Comparison of ENCODE assay signal across 1 cellular context in genomic region chr5:39074009-39074886, GRCh38.
TF ChIP-seq lines count a peak whose summit lies in the region.

Gene RICTOR (minus strand): TSS chr5:39074399. CDS start chr5:39074377, 22 bp downstream.

TF ChIP-seq in HepG2, 621 proteins besides CTCF, POLR2A, EP300 and RAD21 (continued from another document and continues in another):
- TF ChIP-seq GMEB1 (CRISPR knock-in tag; IDR thresholded peaks at IDR 0.05; ENCODE audit: borderline replicate concordance) (peak; percentile 59; the same call in 1 of the 2 replicates), ZNF263 (CRISPR knock-in tag; IDR thresholded peaks at IDR 0.05) (peak; percentile 95), ZNF543 (CRISPR knock-in tag; IDR thresholded peaks at IDR 0.05) (peak; percentile 61), ZFP82 (CRISPR knock-in tag; IDR thresholded peaks at IDR 0.05; ENCODE audit: borderline replicate concordance) (peak; percentile 38; the same call in 1 of the 2 replicates), KLF13 (CRISPR knock-in tag; IDR thresholded peaks at IDR 0.05) (0 out of 2 replicates have a peak, but pooled peaks have one; percentile 22), ZBTB20 (CRISPR knock-in tag; IDR thresholded peaks at IDR 0.05; ENCODE audit: borderline replicate concordance, low read depth) (no peak), PRDM4 (CRISPR knock-in tag; IDR thresholded peaks at IDR 0.05; ENCODE audit: borderline replicate concordance) (no peak), ZNF207 (IDR thresholded peaks at IDR 0.05; ENCODE audit: borderline replicate concordance) (no peak), HOXA9 (CRISPR knock-in tag; IDR thresholded peaks at IDR 0.05; ENCODE audit: borderline replicate concordance) (0 out of 2 replicates have a peak, but pooled peaks have one; percentile 24), ZNF597 (CRISPR knock-in tag; IDR thresholded peaks at IDR 0.05) (no peak), RBM39 (IDR thresholded peaks at IDR 0.05; ENCODE audit: low read depth, low read length, poor library complexity, severe bottlenecking) (no peak), MYPOP (CRISPR knock-in tag; IDR thresholded peaks at IDR 0.05) (0 out of 2 replicates have a peak, but pooled peaks have one; percentile 61), NCOR1 (IDR thresholded peaks at IDR 0.05; ENCODE audit: borderline replicate concordance, low read length) (no peak), SP2 (CRISPR knock-in tag; IDR thresholded peaks at IDR 0.05) (0 out of 2 replicates have a peak, but pooled peaks have one; percentile 23), CBFB (CRISPR knock-in tag; IDR thresholded peaks at IDR 0.05) (no peak), ZNF17 (CRISPR knock-in tag; IDR thresholded peaks at IDR 0.05) (no peak), AGO1 (IDR thresholded peaks at IDR 0.05; ENCODE audit: low read depth, low read length, poor library complexity, severe bottlenecking) (no peak), TFDP1 (CRISPR knock-in tag; IDR thresholded peaks at IDR 0.05; ENCODE audit: borderline replicate concordance) (no peak; the same call in 1 of the 2 replicates), PHB2 (IDR thresholded peaks at IDR 0.05; ENCODE audit: partially characterized antibody) (no peak), EED (CRISPR knock-in tag; IDR thresholded peaks at IDR 0.05) (no peak), ELF1 (CRISPR knock-in tag; IDR thresholded peaks at IDR 0.05) (0 out of 2 replicates have a peak, but pooled peaks have one; percentile 29), ZNF142 (CRISPR knock-in tag; IDR thresholded peaks at IDR 0.05) (peak; percentile 94; the same call in 1 of the 2 replicates), MED1 (CRISPR knock-in tag; IDR thresholded peaks at IDR 0.05) (peak; percentile 48), ZBTB39 (CRISPR knock-in tag; IDR thresholded peaks at IDR 0.05) (no peak), ZNF513 (CRISPR knock-in tag; conservative IDR thresholded peaks at IDR 0.05) (no peak), RBFOX2 (IDR thresholded peaks at IDR 0.05; ENCODE audit: low read depth, low read length) (peak; percentile 85), MLXIP (CRISPR knock-in tag; IDR thresholded peaks at IDR 0.05; ENCODE audit: borderline replicate concordance) (no peak), GPBP1L1 (CRISPR knock-in tag; IDR thresholded peaks at IDR 0.05) (no peak), ZNF569 (CRISPR knock-in tag; IDR thresholded peaks at IDR 0.05; ENCODE audit: borderline replicate concordance) (no peak), PLSCR1 (CRISPR knock-in tag; IDR thresholded peaks at IDR 0.05; ENCODE audit: borderline replicate concordance) (no peak), NR3C1 (CRISPR knock-in tag; IDR thresholded peaks at IDR 0.05) (0 out of 2 replicates have a peak, but pooled peaks have one; percentile 18), ZBTB7A (CRISPR knock-in tag; IDR thresholded peaks at IDR 0.05) (no peak)
